10 cellular contexts compared by ENCODE assay signal in genomic region chr9:77807295-77807694, GRCh38.
DNase-seq lines count a peak whose midpoint lies in the region; ATAC-seq and TF ChIP-seq lines count a peak whose summit lies in the region.
"Had no signal": no experiment of that assay in that cellular context is flagged by ENCODE, and none has a peak within 500 bp of the region (broad histone marks: within the 10 kb centered on the region; RNA-seq: fewer than 3 reads in every experiment).

No MANE protein-coding gene starts in this region.

- H3K4me1 ChIP-seq in body of pancreas: peaks cover 7% of the 10 kb centered on the region
- peaks cover 41% of the 10 kb centered on the region for H3K4me1 ChIP-seq in lower lobe of right lung
- H3K4me1 ChIP-seq in ascending aorta: no peaks in the 10 kb centered on the region

- intact Hi-C loops in body of pancreas (cut with DNase I) (no loop called here), lower lobe of right lung (cut with DNase I) (no loop called here), ascending aorta (cut with DNase I) (loop anchor here (5.0 kb wide), 1 partner anchor 40 kb away; no protein-coding TSS in a partner anchor)

- DNase-seq in AG08395 (ENCODE audit: low spot score): peak; percentile 86
- DNase-seq in LHCN-M2 (ENCODE audit: low read depth): peak; percentile 93
- DNase-seq in body of pancreas: no peak
- no peak for DNase-seq in lower lobe of right lung
- DNase-seq in ascending aorta (ENCODE audit: low spot score in 2 of 2): no peak
- no peak for DNase-seq in NCI-H128 (lab: John Stamatoyannopoulos, UW; ENCODE audit: unreplicated experiment)
- DNase-seq: GDM1 had no signal

- H3K4me3 ChIP-seq in body of pancreas (no peak overlapping the region), lower lobe of right lung (no peak overlapping the region), ascending aorta (no peak overlapping the region)
- H3K4me3 ChIP-seq: coronary artery had no signal

- H3K36me3 ChIP-seq in body of pancreas (replicated peaks in 1 of 2; ENCODE audit: insufficient read depth in 1 of 2, low read depth in 2 of 2) (no peaks in the 10 kb centered on the region), lower lobe of right lung (peaks cover 15% of the 10 kb centered on the region), ascending aorta (no peaks in the 10 kb centered on the region)

- no peak for TF ChIP-seq CTCF in body of pancreas (IDR thresholded peaks at IDR 0.05)
- TF ChIP-seq CTCF in lower lobe of right lung (IDR thresholded peaks at IDR 0.05): no peak
- no peak for TF ChIP-seq CTCF in ascending aorta (IDR thresholded peaks at IDR 0.05)

- peak; percentile 38 for ATAC-seq in body of pancreas
- peak; percentile 46 to 64 for ATAC-seq in lower lobe of right lung
- no peak for ATAC-seq in HG02588 (IDR thresholded peaks at IDR 0.05; ENCODE audit: unreplicated experiment)
- no peak for ATAC-seq in GM18517 (IDR thresholded peaks at IDR 0.05; ENCODE audit: unreplicated experiment)

- 49 to 70% methylated on average over 2 of the region's 2 CpGs for WGBS in body of pancreas, 2 donors

- H3K27me3 ChIP-seq in body of pancreas (no peaks in the 10 kb centered on the region), lower lobe of right lung (ENCODE audit: low read depth) (no peaks in the 10 kb centered on the region), ascending aorta (no peaks in the 10 kb centered on the region)

- H3K27ac ChIP-seq in body of pancreas (no peak overlapping the region), lower lobe of right lung (no peak overlapping the region), ascending aorta (peak overlapping the region in 1 of 2 donors; percentile 17)

- no peaks in the 10 kb centered on the region for H3K9me3 ChIP-seq in body of pancreas
- no peaks in the 10 kb centered on the region for H3K9me3 ChIP-seq in lower lobe of right lung
- no peaks in the 10 kb centered on the region for H3K9me3 ChIP-seq in ascending aorta

- no peak for TF ChIP-seq POLR2A in body of pancreas (IDR thresholded peaks at IDR 0.05)

Comparison
In these comparisons a context has a peak if more than half of its experiments do, and no peak if none do; other contexts are left out.
1. DNase-seq: peak in AG08395 (single experiment) and LHCN-M2 (single experiment); none in body of pancreas (0 of 4), lower lobe of right lung (single experiment), ascending aorta (0 of 2) and NCI-H128 (single experiment).
2. ATAC-seq: peak in body of pancreas (single experiment) and lower lobe of right lung (2 of 2); none in HG02588 (single experiment) and GM18517 (single experiment).